Comparison of ENCODE assay signal across 8 cellular contexts in genomic region chr17:980406-981291, GRCh38. TPM values are rescaled to one million over a fixed set of nuclear protein-coding genes. Genes with fewer than 3 reads are reported as not detected.
A peak's percentile ranks its signal among the peaks of the same experiment; 100 is the strongest.
DNase-seq lines count a peak whose midpoint lies in the region; ATAC-seq and TF ChIP-seq lines count a peak whose summit lies in the region.

No MANE protein-coding gene starts in this region.

- H3K4me3 Mint-ChIP-seq in Caco-2 (ENCODE audit: unreplicated experiment): peak overlapping the region; percentile 99

- H3K9me3 ChIP-seq in Caco-2: no peaks in the 10 kb centered on the region

- no peaks in the 10 kb centered on the region for H3K9me3 Mint-ChIP-seq in Caco-2 (ENCODE audit: unreplicated experiment)

- no peaks in the 10 kb centered on the region for H3K27me3 ChIP-seq in Caco-2 (replicated peaks; ENCODE audit: control insufficient read depth, insufficient read depth, low read length)

- BruUV-seq in Caco-2 (replicated peaks; lab: Mats Ljungman, UMichigan): no TSS peak

- no peaks in the 10 kb centered on the region for H3K36me3 ChIP-seq in Caco-2 (ENCODE audit: control insufficient read depth, insufficient read depth, low read length)

- H3K27ac Mint-ChIP-seq in Caco-2 (ENCODE audit: unreplicated experiment): peak overlapping the region; percentile 91

- CTCF ChIA-PET in Caco-2 (lab: Charles Lee): interaction anchor here (0.5 to 2.8 kb wide), 29 partner anchors 8 to 782 kb away, joined by 3 to 54 read pairs (median 5); partner anchors contain the start of genes GEMIN4, GLOD4, MRM3 and TIMM22

- TF ChIP-seq CTCF in Caco-2 (IDR thresholded peaks at IDR 0.05; ENCODE audit: insufficient read depth in 1 of 2, low read depth in 1 of 2, low read length in 1 of 2, severe bottlenecking in 1 of 2, unreplicated experiment in 1 of 2): peak; percentile 67 to 75

- ATAC-seq in HG03097 (IDR thresholded peaks at IDR 0.05; ENCODE audit: low FRiP score, unreplicated experiment) (peak; percentile 57), left lobe of liver (peak; percentile 70), HG03045 (IDR thresholded peaks at IDR 0.05; ENCODE audit: unreplicated experiment) (no peak)

- H3K36me3 Mint-ChIP-seq in Caco-2 (ENCODE audit: insufficient read depth, unreplicated experiment): peaks cover 29% of the 10 kb centered on the region

- intact Hi-C loops in Caco-2 (cut with micrococcal nuclease; ENCODE audit: unreplicated experiment): loop anchor here (1.0 to 2.0 kb wide), 3 partner anchors 186 to 568 kb away; no protein-coding TSS in a partner anchor

- H3K27me3 Mint-ChIP-seq in Caco-2 (ENCODE audit: insufficient read depth, unreplicated experiment): no peaks in the 10 kb centered on the region

- POLR2A ChIA-PET in Caco-2 (lab: Charles Lee): interaction anchor here (0.6 to 2.5 kb wide), 15 partner anchors 10 to 568 kb away, joined by 3 to 24 read pairs (median 5); partner anchors contain the start of genes GLOD4, MRM3 and TIMM22

- H3K4me1 Mint-ChIP-seq in Caco-2 (ENCODE audit: low read depth, unreplicated experiment): peaks cover 15% of the 10 kb centered on the region

- DNase-seq in Caco-2 (peak; percentile 83 to 88), NCI-H510A (lab: John Stamatoyannopoulos, UW) (peak; percentile 69), dedifferentiated amniotic fluid mesenchymal stem cell (ENCODE audit: extremely low spot score) (peak; percentile 94), left lobe of liver (ENCODE audit: low spot score) (peak; percentile 79)
- DNase-seq in activated CD4-positive, alpha-beta T cell treated with anti-CD3 and anti-CD28 coated beads for 48 hours: peak; percentile 82
- DNase-seq in stimulated activated CD4-positive, alpha-beta T cell treated with anti-CD3 and anti-CD28 coated beads, Interleukin-2, amount 100 ng/mL, for 4 hours (ENCODE audit: low read depth): peak; percentile 68

- H3K4me3 ChIP-seq in Caco-2 (ENCODE audit: low read depth, low read length): peak overlapping the region; percentile 69

- H3K4me1 ChIP-seq in Caco-2: peaks cover 14% of the 10 kb centered on the region

RNA-seq across cellular contexts. Expression of gene NXN, which starts 1.1 kb away (rescaled TPM):
- total RNA-seq in Caco-2 (2022): 68.4 and 76.7 TPM in 2 replicates
- total RNA-seq in left lobe of liver: 8.1 TPM

RNA-seq across cellular contexts. Expression of gene TIMM22, which starts 16.3 kb away (rescaled TPM):
- 20.1 and 20.6 TPM in 2 replicates for total RNA-seq in Caco-2 (2022)
- 4.2 TPM for total RNA-seq in left lobe of liver
